1 cellular context compared by ENCODE assay signal in the genomic region with DNA sequence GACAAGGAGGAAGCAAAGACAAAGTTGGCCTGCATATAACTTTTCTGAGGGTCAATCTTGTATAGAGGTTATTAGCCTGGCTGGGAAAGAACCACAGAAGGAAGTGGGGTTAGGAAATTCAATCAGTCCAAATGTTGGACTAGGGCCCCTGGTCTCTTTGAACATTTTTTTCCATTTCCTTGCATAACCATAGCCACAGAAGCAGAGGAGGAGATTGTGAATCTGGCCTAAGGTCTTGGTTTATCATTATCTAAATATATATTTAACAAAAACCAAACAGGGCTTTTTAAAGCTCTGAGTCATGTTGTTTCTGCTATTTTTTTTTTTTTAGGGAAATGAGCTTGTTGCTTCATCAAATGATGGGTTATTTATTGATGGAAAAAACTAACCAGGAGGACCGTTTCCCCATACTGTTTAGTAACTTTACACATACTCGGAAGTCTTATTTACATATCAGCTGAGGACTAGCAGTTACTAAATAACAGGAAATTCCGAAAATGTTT.
TF ChIP-seq lines count a peak whose summit lies in the region.

No MANE protein-coding gene starts in this region.

TF ChIP-seq in HepG2, 621 proteins besides CTCF, POLR2A, EP300 and RAD21 (continued from another document and continues in another):
- TF ChIP-seq SPEN (CRISPR knock-in tag; IDR thresholded peaks at IDR 0.05; ENCODE audit: low read depth) (no peak), ADNP (CRISPR knock-in tag; IDR thresholded peaks at IDR 0.05) (no peak), MIER2 (CRISPR knock-in tag; IDR thresholded peaks at IDR 0.05) (no peak), PHF21A (CRISPR knock-in tag; IDR thresholded peaks at IDR 0.05) (peak; percentile 67), FOXA3 (CRISPR knock-in tag; IDR thresholded peaks at IDR 0.05) (peak; percentile 90), STAG1 (CRISPR knock-in tag; IDR thresholded peaks at IDR 0.05) (peak; percentile 23; the same call in 1 of the 2 replicates), ZNF790 (CRISPR knock-in tag; IDR thresholded peaks at IDR 0.05; ENCODE audit: borderline replicate concordance) (no peak), SALL1 (CRISPR knock-in tag; IDR thresholded peaks at IDR 0.05) (no peak; the same call in 1 of the 2 replicates), GZF1 (CRISPR knock-in tag; IDR thresholded peaks at IDR 0.05) (no peak), BCL6 (CRISPR knock-in tag; IDR thresholded peaks at IDR 0.05) (peak; percentile 78), JDP2 (CRISPR knock-in tag; IDR thresholded peaks at IDR 0.05; ENCODE audit: borderline replicate concordance) (no peak), RXRB (CRISPR knock-in tag; IDR thresholded peaks at IDR 0.05; ENCODE audit: borderline replicate concordance) (peak; percentile 54), GTF3A (CRISPR knock-in tag; conservative IDR thresholded peaks at IDR 0.05) (no peak), KLF13 (CRISPR knock-in tag; IDR thresholded peaks at IDR 0.05) (no peak), NFRKB (IDR thresholded peaks at IDR 0.05) (no peak), ZNF350 (CRISPR knock-in tag; IDR thresholded peaks at IDR 0.05; ENCODE audit: borderline replicate concordance, low read depth) (no peak), ZNF530 (CRISPR knock-in tag; IDR thresholded peaks at IDR 0.05; ENCODE audit: low read depth) (no peak), NR3C1 (CRISPR knock-in tag; IDR thresholded peaks at IDR 0.05) (no peak), HNF4A (CRISPR knock-in tag; IDR thresholded peaks at IDR 0.05) (peak; percentile 78), SRSF4 (IDR thresholded peaks at IDR 0.05; ENCODE audit: low read depth, low read length, poor library complexity, severe bottlenecking) (no peak), SOX13 (IDR thresholded peaks at IDR 0.05) (0 out of 2 replicates have a peak, but pooled peaks have one; percentile 14), SOX13 (CRISPR knock-in tag; conservative IDR thresholded peaks at IDR 0.05 in 1 of 2, IDR thresholded peaks at IDR 0.05 in 1 of 2) (peak in 1 of 2 experiments; percentile 54; a peak in 2 of 4 replicates), ZNF230 (CRISPR knock-in tag; IDR thresholded peaks at IDR 0.05) (no peak), RELA (CRISPR knock-in tag; IDR thresholded peaks at IDR 0.05) (no peak), NPAS2 (CRISPR knock-in tag; IDR thresholded peaks at IDR 0.05; ENCODE audit: borderline replicate concordance) (no peak), ZNF3 (CRISPR knock-in tag; IDR thresholded peaks at IDR 0.05) (no peak), ZNF691 (CRISPR knock-in tag; IDR thresholded peaks at IDR 0.05; ENCODE audit: borderline replicate concordance, low read depth) (no peak), GFI1 (CRISPR knock-in tag; IDR thresholded peaks at IDR 0.05; ENCODE audit: borderline replicate concordance) (peak; percentile 67), HCFC1 (IDR thresholded peaks at IDR 0.05; ENCODE audit: low read depth, low read length) (no peak), ZNF501 (CRISPR knock-in tag; IDR thresholded peaks at IDR 0.05) (no peak), PHB2 (IDR thresholded peaks at IDR 0.05; ENCODE audit: partially characterized antibody) (no peak), ZBTB1 (CRISPR knock-in tag; IDR thresholded peaks at IDR 0.05; ENCODE audit: borderline replicate concordance) (no peak), NFE2L2 (IDR thresholded peaks at IDR 0.05; ENCODE audit: low read length) (peak; percentile 33; the same call in 1 of the 2 replicates), RNF2 (conservative IDR thresholded peaks at IDR 0.05; ENCODE audit: low read depth) (no peak), ZNF253 (CRISPR knock-in tag; IDR thresholded peaks at IDR 0.05; ENCODE audit: borderline replicate concordance) (no peak), CCAR2 (optimal IDR thresholded peaks at IDR 0.05; ENCODE audit: low read depth, low read length) (no peak), CBFB (CRISPR knock-in tag; IDR thresholded peaks at IDR 0.05) (0 out of 2 replicates have a peak, but pooled peaks have one; percentile 28), ZNF761 (CRISPR knock-in tag; conservative IDR thresholded peaks at IDR 0.05) (no peak), SMARCC2 (IDR thresholded peaks at IDR 0.05) (no peak), ZNF644 (CRISPR knock-in tag; IDR thresholded peaks at IDR 0.05; ENCODE audit: low read depth) (no peak), TAF1 (CRISPR knock-in tag; IDR thresholded peaks at IDR 0.05) (no peak), YEATS2 (CRISPR knock-in tag; IDR thresholded peaks at IDR 0.05; ENCODE audit: borderline replicate concordance) (no peak), ARID2 (CRISPR knock-in tag; IDR thresholded peaks at IDR 0.05; ENCODE audit: borderline replicate concordance) (no peak), AGO1 (IDR thresholded peaks at IDR 0.05; ENCODE audit: low read depth, low read length, poor library complexity, severe bottlenecking) (no peak), ZNF670 (CRISPR knock-in tag; IDR thresholded peaks at IDR 0.05; ENCODE audit: borderline replicate concordance) (no peak), SRY (CRISPR knock-in tag; IDR thresholded peaks at IDR 0.05) (no peak), SIX1 (CRISPR knock-in tag; IDR thresholded peaks at IDR 0.05; ENCODE audit: borderline replicate concordance) (peak; percentile 56; the same call in 1 of the 2 replicates), MYC (CRISPR knock-in tag; IDR thresholded peaks at IDR 0.05; ENCODE audit: borderline replicate concordance) (no peak), ZNF652 (CRISPR knock-in tag; IDR thresholded peaks at IDR 0.05; ENCODE audit: borderline replicate concordance, low read depth) (no peak), TFDP1 (CRISPR knock-in tag; IDR thresholded peaks at IDR 0.05; ENCODE audit: borderline replicate concordance) (no peak), ASH2L (IDR thresholded peaks at IDR 0.05; ENCODE audit: insufficient read length, low read depth, low read length) (peak; percentile 20), NFATC3 (CRISPR knock-in tag; IDR thresholded peaks at IDR 0.05) (no peak), PTBP1 (IDR thresholded peaks at IDR 0.05; ENCODE audit: low read depth, low read length, poor library complexity, severe bottlenecking) (no peak), ZNF883 (CRISPR knock-in tag; IDR thresholded peaks at IDR 0.05; ENCODE audit: not compliant biosample characterization) (no peak), ZNF331 (CRISPR knock-in tag; IDR thresholded peaks at IDR 0.05) (0 out of 2 replicates have a peak, but pooled peaks have one; percentile 6), ZNF776 (CRISPR knock-in tag; IDR thresholded peaks at IDR 0.05) (no peak), ZFP90 (CRISPR knock-in tag; IDR thresholded peaks at IDR 0.05; ENCODE audit: borderline replicate concordance) (no peak), ZMYM2 (CRISPR knock-in tag; IDR thresholded peaks at IDR 0.05) (no peak), ZFAT (CRISPR knock-in tag; conservative IDR thresholded peaks at IDR 0.05) (no peak), MTA3 (CRISPR knock-in tag; IDR thresholded peaks at IDR 0.05) (no peak), GPN1 (CRISPR knock-in tag; IDR thresholded peaks at IDR 0.05; ENCODE audit: borderline replicate concordance) (no peak), ATF7 (IDR thresholded peaks at IDR 0.05) (0 out of 2 replicates have a peak, but pooled peaks have one; percentile 4), ATF7 (CRISPR knock-in tag; IDR thresholded peaks at IDR 0.05) (no peak), GLI4 (CRISPR knock-in tag; IDR thresholded peaks at IDR 0.05; ENCODE audit: borderline replicate concordance) (no peak), NBN (conservative IDR thresholded peaks at IDR 0.05) (no peak), SNRNP70 (IDR thresholded peaks at IDR 0.05; ENCODE audit: low read depth, low read length) (no peak)
- TF ChIP-seq, protein P1, sequence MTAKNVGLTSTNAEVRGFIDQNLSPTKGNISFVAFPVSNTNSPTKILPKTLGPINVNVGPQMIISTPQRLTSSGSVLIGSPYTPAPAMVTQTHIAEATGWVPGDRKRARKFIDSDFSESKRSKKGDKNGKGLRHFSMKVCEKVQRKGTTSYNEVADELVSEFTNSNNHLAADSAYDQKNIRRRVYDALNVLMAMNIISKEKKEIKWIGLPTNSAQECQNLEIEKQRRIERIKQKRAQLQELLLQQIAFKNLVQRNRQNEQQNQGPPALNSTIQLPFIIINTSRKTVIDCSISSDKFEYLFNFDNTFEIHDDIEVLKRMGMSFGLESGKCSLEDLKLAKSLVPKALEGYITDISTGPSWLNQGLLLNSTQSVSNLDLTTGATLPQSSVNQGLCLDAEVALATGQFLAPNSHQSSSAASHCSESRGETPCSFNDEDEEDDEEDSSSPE (CRISPR knock-in tag; IDR thresholded peaks at IDR 0.05) = no peak
- TF ChIP-seq, protein P2, sequence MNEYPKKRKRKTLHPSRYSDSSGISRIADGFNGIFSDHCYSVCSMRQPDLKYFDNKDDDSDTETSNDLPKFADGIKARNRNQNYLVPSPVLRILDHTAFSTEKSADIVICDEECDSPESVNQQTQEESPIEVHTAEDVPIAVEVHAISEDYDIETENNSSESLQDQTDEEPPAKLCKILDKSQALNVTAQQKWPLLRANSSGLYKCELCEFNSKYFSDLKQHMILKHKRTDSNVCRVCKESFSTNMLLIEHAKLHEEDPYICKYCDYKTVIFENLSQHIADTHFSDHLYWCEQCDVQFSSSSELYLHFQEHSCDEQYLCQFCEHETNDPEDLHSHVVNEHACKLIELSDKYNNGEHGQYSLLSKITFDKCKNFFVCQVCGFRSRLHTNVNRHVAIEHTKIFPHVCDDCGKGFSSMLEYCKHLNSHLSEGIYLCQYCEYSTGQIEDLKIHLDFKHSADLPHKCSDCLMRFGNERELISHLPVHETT (CRISPR knock-in tag; conservative IDR thresholded peaks at IDR 0.05) = no peak
- TF ChIP-seq, protein P3, sequence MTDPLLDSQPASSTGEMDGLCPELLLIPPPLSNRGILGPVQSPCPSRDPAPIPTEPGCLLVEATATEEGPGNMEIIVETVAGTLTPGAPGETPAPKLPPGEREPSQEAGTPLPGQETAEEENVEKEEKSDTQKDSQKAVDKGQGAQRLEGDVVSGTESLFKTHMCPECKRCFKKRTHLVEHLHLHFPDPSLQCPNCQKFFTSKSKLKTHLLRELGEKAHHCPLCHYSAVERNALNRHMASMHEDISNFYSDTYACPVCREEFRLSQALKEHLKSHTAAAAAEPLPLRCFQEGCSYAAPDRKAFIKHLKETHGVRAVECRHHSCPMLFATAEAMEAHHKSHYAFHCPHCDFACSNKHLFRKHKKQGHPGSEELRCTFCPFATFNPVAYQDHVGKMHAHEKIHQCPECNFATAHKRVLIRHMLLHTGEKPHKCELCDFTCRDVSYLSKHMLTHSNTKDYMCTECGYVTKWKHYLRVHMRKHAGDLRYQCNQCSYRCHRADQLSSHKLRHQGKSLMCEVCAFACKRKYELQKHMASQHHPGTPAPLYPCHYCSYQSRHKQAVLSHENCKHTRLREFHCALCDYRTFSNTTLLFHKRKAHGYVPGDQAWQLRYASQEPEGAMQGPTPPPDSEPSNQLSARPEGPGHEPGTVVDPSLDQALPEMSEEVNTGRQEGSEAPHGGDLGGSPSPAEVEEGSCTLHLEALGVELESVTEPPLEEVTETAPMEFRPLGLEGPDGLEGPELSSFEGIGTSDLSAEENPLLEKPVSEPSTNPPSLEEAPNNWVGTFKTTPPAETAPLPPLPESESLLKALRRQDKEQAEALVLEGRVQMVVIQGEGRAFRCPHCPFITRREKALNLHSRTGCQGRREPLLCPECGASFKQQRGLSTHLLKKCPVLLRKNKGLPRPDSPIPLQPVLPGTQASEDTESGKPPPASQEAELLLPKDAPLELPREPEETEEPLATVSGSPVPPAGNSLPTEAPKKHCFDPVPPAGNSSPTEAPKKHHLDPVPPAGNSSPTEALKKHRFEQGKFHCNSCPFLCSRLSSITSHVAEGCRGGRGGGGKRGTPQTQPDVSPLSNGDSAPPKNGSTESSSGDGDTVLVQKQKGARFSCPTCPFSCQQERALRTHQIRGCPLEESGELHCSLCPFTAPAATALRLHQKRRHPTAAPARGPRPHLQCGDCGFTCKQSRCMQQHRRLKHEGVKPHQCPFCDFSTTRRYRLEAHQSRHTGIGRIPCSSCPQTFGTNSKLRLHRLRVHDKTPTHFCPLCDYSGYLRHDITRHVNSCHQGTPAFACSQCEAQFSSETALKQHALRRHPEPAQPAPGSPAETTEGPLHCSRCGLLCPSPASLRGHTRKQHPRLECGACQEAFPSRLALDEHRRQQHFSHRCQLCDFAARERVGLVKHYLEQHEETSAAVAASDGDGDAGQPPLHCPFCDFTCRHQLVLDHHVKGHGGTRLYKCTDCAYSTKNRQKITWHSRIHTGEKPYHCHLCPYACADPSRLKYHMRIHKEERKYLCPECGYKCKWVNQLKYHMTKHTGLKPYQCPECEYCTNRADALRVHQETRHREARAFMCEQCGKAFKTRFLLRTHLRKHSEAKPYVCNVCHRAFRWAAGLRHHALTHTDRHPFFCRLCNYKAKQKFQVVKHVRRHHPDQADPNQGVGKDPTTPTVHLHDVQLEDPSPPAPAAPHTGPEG (CRISPR knock-in tag; IDR thresholded peaks at IDR 0.05) = no peak
- TF ChIP-seq, protein P4, sequence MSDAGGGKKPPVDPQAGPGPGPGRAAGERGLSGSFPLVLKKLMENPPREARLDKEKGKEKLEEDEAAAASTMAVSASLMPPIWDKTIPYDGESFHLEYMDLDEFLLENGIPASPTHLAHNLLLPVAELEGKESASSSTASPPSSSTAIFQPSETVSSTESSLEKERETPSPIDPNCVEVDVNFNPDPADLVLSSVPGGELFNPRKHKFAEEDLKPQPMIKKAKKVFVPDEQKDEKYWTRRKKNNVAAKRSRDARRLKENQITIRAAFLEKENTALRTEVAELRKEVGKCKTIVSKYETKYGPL (CRISPR knock-in tag; IDR thresholded peaks at IDR 0.05) = peak; percentile 88
